In the genomic region with DNA sequence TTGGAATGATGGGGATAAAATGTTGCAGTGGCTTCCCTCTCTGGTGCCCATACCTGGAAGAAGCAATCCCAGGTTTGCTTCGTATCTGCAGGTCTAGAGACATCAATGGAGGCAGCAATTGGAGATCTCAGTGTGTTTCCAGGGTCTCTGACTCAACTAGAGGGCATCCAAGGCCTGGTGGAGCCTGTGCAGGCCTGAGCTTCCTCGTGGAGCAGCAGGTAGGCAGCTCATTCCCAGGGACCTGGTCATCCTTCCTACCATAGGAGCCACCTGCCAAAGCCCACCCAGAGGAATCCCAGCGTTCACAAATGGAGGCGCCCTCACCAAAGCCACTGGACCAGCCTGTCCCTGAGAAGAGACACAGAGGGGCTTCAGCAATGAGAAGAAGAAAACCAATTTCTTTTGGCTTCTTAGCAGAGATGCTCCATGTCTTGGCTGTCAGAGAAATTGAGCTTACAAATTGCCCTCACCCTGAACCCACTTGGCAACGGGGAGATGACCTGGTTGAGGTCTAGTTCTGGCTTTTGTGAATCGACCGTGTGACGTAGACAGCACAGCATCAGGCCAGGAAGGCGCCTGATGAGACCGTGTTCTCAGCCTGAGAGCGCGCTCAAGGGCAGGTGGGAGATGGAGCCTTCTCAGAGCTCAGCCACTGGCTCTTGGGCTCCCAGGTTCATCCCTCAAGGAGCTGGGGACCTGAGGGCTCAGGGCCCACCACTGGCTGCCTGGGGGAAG, we compare ENCODE assay signal across 19 cellular contexts.
DNase-seq lines count a peak whose midpoint lies in the region; ATAC-seq and TF ChIP-seq lines count a peak whose summit lies in the region.
"Had no signal": no experiment of that assay in that cellular context is flagged by ENCODE, and none has a peak within 500 bp of the region (broad histone marks: within the 10 kb centered on the region; RNA-seq: fewer than 3 reads in every experiment).

No MANE protein-coding gene starts in this region.

- H3K4ac ChIP-seq in IMR-90 (ENCODE audit: low read depth, low read length): peak overlapping the region; percentile 100

- no peaks in the 10 kb centered on the region for H3K9me3 Mint-ChIP-seq in activated CD8-positive, alpha-beta memory T cell treated with anti-CD3 and anti-CD28 coated beads, Interleukin-2, amount 10 ng/mL, durations not matched to agents 7 days and 5 days (ENCODE audit: low read depth)
- H3K9me3 Mint-ChIP-seq: CD4-positive, alpha-beta T cell; IgD-negative memory B cell had no signal

- no TSS peak for BruUV-seq in IMR-90 (replicated peaks; lab: Mats Ljungman, UMichigan)
- no TSS peak for BruUV-seq in A673 (replicated peaks; lab: Mats Ljungman, UMichigan)

- no peak overlapping the region for H3K4me3 Mint-ChIP-seq in activated CD8-positive, alpha-beta memory T cell treated with anti-CD3 and anti-CD28 coated beads, Interleukin-2, amount 10 ng/mL, durations not matched to agents 7 days and 5 days
- H3K4me3 Mint-ChIP-seq: CD4-positive, alpha-beta T cell; IgD-negative memory B cell had no signal

- H4K5ac ChIP-seq in IMR-90 (ENCODE audit: low read depth, low read length): peak overlapping the region; percentile 99; the same call in 1 of the 2 replicates

- H3K4me1 Mint-ChIP-seq in activated CD8-positive, alpha-beta memory T cell treated with anti-CD3 and anti-CD28 coated beads, Interleukin-2, amount 10 ng/mL, durations not matched to agents 7 days and 5 days: no peaks in the 10 kb centered on the region

- CTCF ChIA-PET in IMR-90 (lab: Yijun Ruan, JAX): interaction anchor here (0.6 kb wide), 1 partner anchor 296 kb away, joined by 3 read pairs; no protein-coding TSS in a partner anchor
- CTCF ChIA-PET in activated CD8-positive, alpha-beta memory T cell treated with anti-CD3 and anti-CD28 coated beads, Interleukin-2, amount 10 ng/mL, durations not matched to agents 7 days and 5 days (lab: Charles Lee): no interaction called here
- CTCF ChIA-PET in A673 (lab: Charles Lee): no interaction called here

- no peak for ATAC-seq in IMR-90 (ENCODE audit: low read depth)
- no peak for ATAC-seq in activated CD8-positive, alpha-beta memory T cell treated with anti-CD3 and anti-CD28 coated beads, Interleukin-2, amount 10 ng/mL, durations not matched to agents 7 days and 5 days

- H3K27me3 ChIP-seq in IMR-90 (ENCODE audit: control insufficient read depth, insufficient read depth, low read length) (no peaks in the 10 kb centered on the region), suprapubic skin (no peaks in the 10 kb centered on the region), A673 (replicated peaks; ENCODE audit: insufficient read depth, low read depth, low read length, poor library complexity) (no peaks in the 10 kb centered on the region)
- H3K27me3 ChIP-seq: BE2C had no signal

- peak overlapping the region; percentile 99 for H3K18ac ChIP-seq in IMR-90 (ENCODE audit: low read depth, low read length)

- peak overlapping the region; percentile 100 for H2BK120ac ChIP-seq in IMR-90 (ENCODE audit: low read depth, low read length)

- H3K23ac ChIP-seq in IMR-90 (ENCODE audit: low read depth, low read length): peak overlapping the region; percentile 94; the same call in 1 of the 2 replicates

- H2BK5ac ChIP-seq in IMR-90 (ENCODE audit: low read depth, low read length, poor library complexity, severe bottlenecking): peak overlapping the region; percentile 99

- TF ChIP-seq CTCF in IMR-90 (conservative IDR thresholded peaks at IDR 0.05; ENCODE audit: low read depth, low read length) (no peak), suprapubic skin (IDR thresholded peaks at IDR 0.05) (no peak), A673 (conservative IDR thresholded peaks at IDR 0.05; ENCODE audit: low read depth, low read length) (no peak)

- no peak for TF ChIP-seq EP300 in suprapubic skin (IDR thresholded peaks at IDR 0.05)

- H3K9me3 ChIP-seq in IMR-90 (ENCODE audit: control insufficient read depth, insufficient read depth, low read length) (no peaks in the 10 kb centered on the region), suprapubic skin (no peaks in the 10 kb centered on the region), A673 (ENCODE audit: low read depth, low read length, poor library complexity, severe bottlenecking) (no peaks in the 10 kb centered on the region)
- H3K9me3 ChIP-seq: BE2C had no signal

- peak overlapping the region; percentile 98 for H2BK20ac ChIP-seq in IMR-90 (ENCODE audit: low read depth, low read length)

- H3K56ac ChIP-seq in IMR-90 (ENCODE audit: extremely low read depth, insufficient read depth, low read length): peak overlapping the region; percentile 96; the same call in 1 of the 2 replicates

- H3K4me2 ChIP-seq in IMR-90 (ENCODE audit: low read depth, low read length): no peak overlapping the region

- TF ChIP-seq RAD21 in IMR-90 (IDR thresholded peaks at IDR 0.05; ENCODE audit: low read length): no peak

- DNase-seq in IMR-90 (no peak), islet precursor cell (peak; percentile 31), suprapubic skin (ENCODE audit: low spot score in 2 of 2) (peak; percentile 25 to 60), NAMALWA (ENCODE audit: low spot score) (no peak), GM19238 (ENCODE audit: insufficient read length, low spot score) (no peak), A673 (ENCODE audit: low spot score) (no peak), medulla oblongata (ENCODE audit: extremely low spot score) (no peak)
- peak; percentile 7 for DNase-seq in activated CD8-positive, alpha-beta memory T cell treated with anti-CD3 and anti-CD28 coated beads, Interleukin-2, amount 10 ng/mL, durations not matched to agents 7 days and 5 days
- DNase-seq: BE2C; CD4-positive, alpha-beta T cell; DMS79; H7; Kasumi-1; NCI-H1105 treated with DMSO at 0.1 percent for 48 hours; NCI-H187; NCI-H69; NK-92 treated with Interleukin-12 subunit alpha and Interleukin-12 subunit beta, amount 100 ng/mL, for 24 hours; SHP77 treated with DMSO at 0.1 percent for 48 hours had no signal

- H4K91ac ChIP-seq in IMR-90 (ENCODE audit: insufficient read depth, low read depth, low read length): peak overlapping the region; percentile 100

- no peak overlapping the region for H3K27ac Mint-ChIP-seq in activated CD8-positive, alpha-beta memory T cell treated with anti-CD3 and anti-CD28 coated beads, Interleukin-2, amount 10 ng/mL, durations not matched to agents 7 days and 5 days
- H3K27ac Mint-ChIP-seq: CD4-positive, alpha-beta T cell had no signal

- H3K4me1 ChIP-seq in IMR-90 (ENCODE audit: control insufficient read depth, insufficient read depth, low read length): peaks cover 38% of the 10 kb centered on the region
- peaks cover 8% of the 10 kb centered on the region for H3K4me1 ChIP-seq in suprapubic skin
- no peaks in the 10 kb centered on the region for H3K4me1 ChIP-seq in A673 (ENCODE audit: insufficient read depth, low read length, poor library complexity, severe bottlenecking)

- in situ Hi-C loops in IMR-90 (cut with MboI; ENCODE audit: low sequenced_read_pairs): no loop called here

- peaks cover 21% of the 10 kb centered on the region for H3K27me3 Mint-ChIP-seq in activated CD8-positive, alpha-beta memory T cell treated with anti-CD3 and anti-CD28 coated beads, Interleukin-2, amount 10 ng/mL, durations not matched to agents 7 days and 5 days
- H3K27me3 Mint-ChIP-seq: CD4-positive, alpha-beta T cell had no signal

- H3K4me3 ChIP-seq in IMR-90 (ENCODE audit: insufficient read depth, low read depth, low read length) (no peak overlapping the region), suprapubic skin (no peak overlapping the region), A673 (ENCODE audit: low read depth, low read length, poor library complexity, severe bottlenecking) (no peak overlapping the region)

- H2AK5ac ChIP-seq in IMR-90 (ENCODE audit: low read depth, low read length): peak overlapping the region; percentile 99

- H3K27ac ChIP-seq in IMR-90 (ENCODE audit: insufficient read depth, low read length) (peak overlapping the region; percentile 3; the same call in 1 of the 2 replicates), suprapubic skin (no peak overlapping the region), A673 (ENCODE audit: low read depth, low read length, poor library complexity, severe bottlenecking) (no peak overlapping the region)

- no peaks in the 10 kb centered on the region for H4K20me1 ChIP-seq in IMR-90 (ENCODE audit: insufficient read depth, low read length)

- H3K36me3 ChIP-seq in IMR-90 (ENCODE audit: control insufficient read depth, insufficient read depth, low read length): no peaks in the 10 kb centered on the region
- no peaks in the 10 kb centered on the region for H3K36me3 ChIP-seq in suprapubic skin
- H3K36me3 ChIP-seq in A673 (ENCODE audit: insufficient read depth, low read length, poor library complexity, severe bottlenecking): no peaks in the 10 kb centered on the region
- H3K36me3 ChIP-seq: BE2C had no signal

- H3K9me1 ChIP-seq in IMR-90 (ENCODE audit: insufficient read depth, low read length): peaks cover 37% of the 10 kb centered on the region

- H2AK9ac ChIP-seq in IMR-90 (replicated peaks; ENCODE audit: low read depth, low read length, poor library complexity): peak overlapping the region; percentile 98

- no peaks in the 10 kb centered on the region for H3K36me3 Mint-ChIP-seq in activated CD8-positive, alpha-beta memory T cell treated with anti-CD3 and anti-CD28 coated beads, Interleukin-2, amount 10 ng/mL, durations not matched to agents 7 days and 5 days

- dilution Hi-C loops in IMR-90 (cut with HindIII; ENCODE audit: low sequenced_read_pairs, unreplicated experiment): no loop called here

- POLR2A ChIA-PET in IMR-90 (lab: Charles Lee; ENCODE audit: unreplicated experiment) (no interaction called here), A673 (lab: Charles Lee; ENCODE audit: low non-redundant PET) (no interaction called here)

- H3K14ac ChIP-seq in IMR-90 (replicated peaks; ENCODE audit: low read depth, low read length): peak overlapping the region; percentile 97

- peak overlapping the region; percentile 1 for H2AFZ ChIP-seq in IMR-90 (replicated peaks; ENCODE audit: low read length, poor library complexity)

- H3K9ac ChIP-seq in IMR-90 (ENCODE audit: low read depth, low read length): no peak overlapping the region

- peak overlapping the region; percentile 87; the same call in 2 of the 3 replicates for H2BK15ac ChIP-seq in IMR-90 (ENCODE audit: low read depth, low read length)

- H4K8ac ChIP-seq in IMR-90 (ENCODE audit: low read depth in 2 of 2, low read length in 2 of 2): peak overlapping the region; percentile 93 to 100

- peaks cover 0 to 34% of the 10 kb centered on the region in 2 experiments; a peak in 2 of 4 replicates for H3K79me1 ChIP-seq in IMR-90 (ENCODE audit: low read depth in 1 of 2, low read length in 2 of 2)

- TF ChIP-seq POLR2A in IMR-90 (IDR thresholded peaks at IDR 0.05; ENCODE audit: low read depth, low read length) (no peak), suprapubic skin (IDR thresholded peaks at IDR 0.05) (no peak)

- 95% methylated on average over 11 of the region's 12 CpGs; no CpG with 5 or more reads in 1 of the 2 experiments for WGBS in IMR-90 (ENCODE audit: extremely low coverage in 2 of 2, insufficient read length in 1 of 2), 2 experiments
- 87% methylated on average over 12 of the region's 12 CpGs for WGBS in suprapubic skin

- intact Hi-C loops in IMR-90 (cut with micrococcal nuclease) (no loop called here), A673 (cut with micrococcal nuclease; ENCODE audit: unreplicated experiment) (no loop called here)

TF ChIP-seq in IMR-90, 13 proteins besides CTCF, POLR2A, EP300 and RAD21 (continues in another document):
- TF ChIP-seq CHD1 (IDR thresholded peaks at IDR 0.05; ENCODE audit: low read depth, low read length) (no peak), MXI1 (IDR thresholded peaks at IDR 0.05; ENCODE audit: borderline replicate concordance, low read depth, low read length) (no peak)

Comparison
In these comparisons a context has a peak if more than half of its experiments do, and no peak if none do; other contexts are left out.
1. DNase-seq: peak in activated CD8-positive, alpha-beta memory T cell treated with anti-CD3 and anti-CD28 coated beads, Interleukin-2, amount 10 ng/mL, durations not matched to agents 7 days and 5 days (single experiment), islet precursor cell (single experiment) and suprapubic skin (2 of 2); none in IMR-90 (single experiment), NAMALWA (single experiment), GM19238 (single experiment), A673 (single experiment) and medulla oblongata (single experiment).